Comparison of ENCODE assay signal across 25 cellular contexts in the genomic region with DNA sequence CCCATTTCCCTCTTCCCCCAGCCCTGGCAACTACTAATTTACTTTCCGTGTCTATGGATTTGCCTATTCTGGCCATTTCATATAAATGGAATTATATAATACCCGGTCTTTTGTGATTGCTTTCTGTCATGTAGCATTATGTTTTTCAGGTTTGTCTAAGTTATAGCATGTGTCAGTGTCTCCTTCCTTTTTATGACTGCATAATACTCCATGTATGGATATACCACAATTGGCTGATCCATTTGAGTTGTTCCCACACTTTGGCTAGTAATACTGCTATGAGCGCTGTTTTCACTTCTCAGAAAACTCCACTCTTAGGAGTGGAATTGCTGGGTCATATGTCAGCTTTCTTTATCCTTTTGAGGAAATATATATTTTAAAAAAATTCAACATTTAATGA. TPM values are rescaled to one million over a fixed set of nuclear protein-coding genes. Genes with fewer than 3 reads are reported as not detected.
"Had no signal": no experiment of that assay in that cellular context is flagged by ENCODE, and none has a peak within 500 bp of the region (broad histone marks: within the 10 kb centered on the region; RNA-seq: fewer than 3 reads in every experiment).

No MANE protein-coding gene starts in this region.

- H3K4me3 ChIP-seq: coronary artery, dorsolateral prefrontal cortex, esophagus muscularis mucosa, gastroesophageal sphincter, heart right ventricle, left lung, lower lobe of right lung, mucosa of descending colon had no signal

- ATAC-seq: foreskin keratinocyte; gastroesophageal sphincter; heart right ventricle; left cardiac atrium; left lung; left ventricle myocardium superior; lower lobe of right lung; mucosa of descending colon; naive thymus-derived CD8-positive, alpha-beta T cell had no signal

- H3K36me3 Mint-ChIP-seq: immature natural killer cell, naive B cell had no signal

- DNase-seq: dermis blood vessel endothelial cell; dorsolateral prefrontal cortex; effector CD4-positive, alpha-beta T cell; effector memory CD4-positive, alpha-beta T cell; foreskin keratinocyte; heart right ventricle; hippocampal formation; immature natural killer cell; left cardiac atrium; left lung; left ventricle myocardium superior; lower lobe of right lung; mesenchymal stem cell; mucosa of descending colon; naive B cell; naive thymus-derived CD8-positive, alpha-beta T cell had no signal

- H3K9me3 ChIP-seq: gastroesophageal sphincter, lower lobe of right lung, mucosa of descending colon had no signal

- H3K27ac Mint-ChIP-seq: immature natural killer cell, mesothelial cell of epicardium, naive B cell had no signal

- H3K9me3 Mint-ChIP-seq: immature natural killer cell had no signal

- H3K4me1 Mint-ChIP-seq: immature natural killer cell; naive B cell; naive thymus-derived CD8-positive, alpha-beta T cell had no signal

- H3K4me1 ChIP-seq: foreskin keratinocyte, gastroesophageal sphincter, heart right ventricle, left lung, lower lobe of right lung had no signal

- FAIRE-seq: colon, endothelial cell of umbilical vein, frontal cortex, keratinocyte had no signal

- H3K27me3 ChIP-seq: dorsolateral prefrontal cortex, esophagus muscularis mucosa, foreskin keratinocyte, gastroesophageal sphincter, left lung had no signal

- H3K36me3 ChIP-seq: esophagus muscularis mucosa, gastroesophageal sphincter, heart right ventricle, left lung, lower lobe of right lung had no signal

- H3K27ac ChIP-seq: coronary artery, dorsolateral prefrontal cortex, esophagus muscularis mucosa, foreskin keratinocyte, gastroesophageal sphincter, heart right ventricle, left lung, lower lobe of right lung had no signal

- H3K4me3 Mint-ChIP-seq: immature natural killer cell; mesothelial cell of epicardium; naive B cell; naive thymus-derived CD8-positive, alpha-beta T cell had no signal

RNA-seq across cellular contexts. Expression of a gene that starts 53.7 kb away (rescaled TPM):
- total RNA-seq: endothelial cell of umbilical vein, myocyte had no signal
- polyA plus RNA-seq: endothelial cell of umbilical vein, immature natural killer cell had no signal
